ENCODE assay signal across 11 cellular contexts in genomic region chr17:77836557-77837041, GRCh38.
DNase-seq lines count a peak whose midpoint lies in the region; ATAC-seq and TF ChIP-seq lines count a peak whose summit lies in the region.
"Had no signal": no experiment of that assay in that cellular context is flagged by ENCODE, and none has a peak within 500 bp of the region (broad histone marks: within the 10 kb centered on the region; RNA-seq: fewer than 3 reads in every experiment).

No MANE protein-coding gene starts in this region.

- no peaks in the 10 kb centered on the region for H3K27me3 ChIP-seq in fibroblast of lung (ENCODE audit: control insufficient read depth, insufficient read depth, low read length)
- H3K27me3 ChIP-seq: SJCRH30 had no signal

- no peaks in the 10 kb centered on the region for H3K9me3 Mint-ChIP-seq in activated T-cell treated with anti-CD3 and anti-CD28 coated beads, Interleukin-2, amount 50 U/mL, for 24 hours

- ATAC-seq in HG02938 (IDR thresholded peaks at IDR 0.05; ENCODE audit: unreplicated experiment) (no peak), HG02588 (IDR thresholded peaks at IDR 0.05; ENCODE audit: unreplicated experiment) (no peak)

- peak; percentile 34 for DNase-seq in activated T-cell treated with anti-CD3 and anti-CD28 coated beads, Interleukin-2, amount 50 U/mL, for 24 hours
- no peak for DNase-seq in activated T-cell treated with anti-CD3 and anti-CD28 coated beads, Interleukin-2, amount 50 U/mL, for 1 hour
- DNase-seq in fibroblast of lung (ENCODE audit: low read depth in 2 of 2) (peak; percentile 15 to 87), GM10266 (ENCODE audit: extremely low spot score) (no peak)
- DNase-seq in stimulated activated CD4-positive, alpha-beta T cell treated with anti-CD3 and anti-CD28 coated beads, TNF-alpha, amount 100 ng/mL, for 24 hours (ENCODE audit: low read depth in 3 of 3), result peak in 2 of 3 experiments; percentile 15 to 26
- DNase-seq: SJCRH30 had no signal

- H3K4me3 ChIP-seq in fibroblast of lung (replicated peaks in 1 of 4; ENCODE audit: control extremely low read depth in 1 of 4, insufficient read depth in 1 of 4, low read depth in 3 of 4, low read length in 4 of 4), result no peak overlapping the region
- H3K4me3 ChIP-seq: SJCRH30 had no signal

- no peaks in the 10 kb centered on the region for H3K4me1 ChIP-seq in fibroblast of lung (ENCODE audit: control insufficient read depth, extremely low read depth, insufficient read depth, low read length)

- H3K4me1 Mint-ChIP-seq in activated T-cell treated with anti-CD3 and anti-CD28 coated beads, Interleukin-2, amount 50 U/mL, for 24 hours (ENCODE audit: low read depth), result peaks cover 47% of the 10 kb centered on the region

- H3K9ac ChIP-seq in fibroblast of lung (ENCODE audit: insufficient read depth, low read length), result no peak overlapping the region

- no peaks in the 10 kb centered on the region for H3K9me3 ChIP-seq in fibroblast of lung (ENCODE audit: control insufficient read depth, insufficient read depth, low read depth, low read length)
- H3K9me3 ChIP-seq: SJCRH30 had no signal

- H2AFZ ChIP-seq in fibroblast of lung (ENCODE audit: low read length), result no peak overlapping the region

- H3K36me3 ChIP-seq in fibroblast of lung (ENCODE audit: control insufficient read depth, insufficient read depth, low read length), result no peaks in the 10 kb centered on the region
- H3K36me3 ChIP-seq: SJCRH30 had no signal

- H3K27ac ChIP-seq in VCaP (peak overlapping the region; percentile 64), fibroblast of lung (ENCODE audit: insufficient read depth, low read length) (no peak overlapping the region)
- H3K27ac ChIP-seq: SJCRH30 had no signal

- no peak overlapping the region for H3K4me2 ChIP-seq in fibroblast of lung (ENCODE audit: extremely low read depth, insufficient read depth, low read length)

- no peak overlapping the region for H3K4me3 Mint-ChIP-seq in activated T-cell treated with anti-CD3 and anti-CD28 coated beads, Interleukin-2, amount 50 U/mL, for 24 hours
- H3K4me3 Mint-ChIP-seq: B cell, neural crest cell had no signal

- H3K27ac Mint-ChIP-seq in activated T-cell treated with anti-CD3 and anti-CD28 coated beads, Interleukin-2, amount 50 U/mL, for 24 hours, result peak overlapping the region; percentile 89
- H3K27ac Mint-ChIP-seq: B cell had no signal

- TF ChIP-seq CTCF in VCaP (conservative IDR thresholded peaks at IDR 0.05), result no peak
- TF ChIP-seq CTCF in fibroblast of lung (conservative IDR thresholded peaks at IDR 0.05 in 1 of 2, IDR thresholded peaks at IDR 0.05 in 1 of 2; ENCODE audit: low read depth in 1 of 2, low read length in 2 of 2), result no peak
- no peak for TF ChIP-seq CTCF in GM10266 (IDR thresholded peaks at IDR 0.05; ENCODE audit: control insufficient read depth, insufficient read depth, low read depth, missing control alignments)

- H4K20me1 ChIP-seq in fibroblast of lung (ENCODE audit: control insufficient read depth, extremely low read depth, insufficient read depth, low read length), result no peaks in the 10 kb centered on the region

- H3K27me3 Mint-ChIP-seq in activated T-cell treated with anti-CD3 and anti-CD28 coated beads, Interleukin-2, amount 50 U/mL, for 24 hours, result peaks cover 3% of the 10 kb centered on the region

- H3K79me2 ChIP-seq in fibroblast of lung (ENCODE audit: control insufficient read depth, insufficient read depth, low read length), result no peaks in the 10 kb centered on the region

- H3K36me3 Mint-ChIP-seq in activated T-cell treated with anti-CD3 and anti-CD28 coated beads, Interleukin-2, amount 50 U/mL, for 24 hours (ENCODE audit: low read depth), result no peaks in the 10 kb centered on the region

Comparison
In these comparisons a context has a peak if more than half of its experiments do, and no peak if none do; other contexts are left out.
1. DNase-seq: peak in activated T-cell treated with anti-CD3 and anti-CD28 coated beads, Interleukin-2, amount 50 U/mL, for 24 hours (single experiment), fibroblast of lung (2 of 2) and stimulated activated CD4-positive, alpha-beta T cell treated with anti-CD3 and anti-CD28 coated beads, TNF-alpha, amount 100 ng/mL, for 24 hours (2 of 3); none in activated T-cell treated with anti-CD3 and anti-CD28 coated beads, Interleukin-2, amount 50 U/mL, for 1 hour (single experiment) and GM10266 (single experiment).